Comparison of ENCODE assay signal across 11 cellular contexts in genomic region chr7:4689668-4690067, GRCh38. TPM values are rescaled to one million over a fixed set of nuclear protein-coding genes. Genes with fewer than 3 reads are reported as not detected.
DNase-seq lines count a peak whose midpoint lies in the region; ATAC-seq and TF ChIP-seq lines count a peak whose summit lies in the region.
"Had no signal": no experiment of that assay in that cellular context is flagged by ENCODE, and none has a peak within 500 bp of the region (broad histone marks: within the 10 kb centered on the region; RNA-seq: fewer than 3 reads in every experiment).

No MANE protein-coding gene starts in this region.

- H3K4me1 ChIP-seq in DOHH2 (ENCODE audit: control insufficient read depth, low read length) (peaks cover 50% of the 10 kb centered on the region), ascending aorta (peaks cover 18 to 50% of the 10 kb centered on the region in 2 donors), parathyroid adenoma (peaks cover 12% of the 10 kb centered on the region), neural progenitor cell (no peaks in the 10 kb centered on the region)

- H3K4me1 Mint-ChIP-seq in neural progenitor cell, result peaks cover 45% of the 10 kb centered on the region
- peaks cover 37% of the 10 kb centered on the region for H3K4me1 Mint-ChIP-seq in activated T-helper 1 cell treated with anti-CD3 and anti-CD28 coated beads, Interleukin-12 subunit alpha, Interleukin-12 subunit beta, Interleukin-2, Interleukin-4 antibody, amounts not matched to agents 30 ng/mL and 10 ng/mL and 1 ng/mL, durations not matched to agents 14 hours and 24 hours and 36 hours (ENCODE audit: low read depth)

- peaks cover 2% of the 10 kb centered on the region for H3K27me3 Mint-ChIP-seq in neural progenitor cell (ENCODE audit: insufficient read depth, low read depth)
- no peaks in the 10 kb centered on the region for H3K27me3 Mint-ChIP-seq in activated T-helper 1 cell treated with anti-CD3 and anti-CD28 coated beads, Interleukin-12 subunit alpha, Interleukin-12 subunit beta, Interleukin-2, Interleukin-4 antibody, amounts not matched to agents 30 ng/mL and 10 ng/mL and 1 ng/mL, durations not matched to agents 14 hours and 24 hours and 36 hours (ENCODE audit: insufficient read depth)

- H3K9me2 ChIP-seq in DOHH2 (replicated peaks; ENCODE audit: control insufficient read depth, low read length), result no peaks in the 10 kb centered on the region

- ATAC-seq in HG02623 (IDR thresholded peaks at IDR 0.05; ENCODE audit: unreplicated experiment), result peak; percentile 48
- ATAC-seq: GM23338 had no signal

- no peaks in the 10 kb centered on the region for H3K9me3 Mint-ChIP-seq in neural progenitor cell
- no peaks in the 10 kb centered on the region for H3K9me3 Mint-ChIP-seq in activated T-helper 1 cell treated with anti-CD3 and anti-CD28 coated beads, Interleukin-12 subunit alpha, Interleukin-12 subunit beta, Interleukin-2, Interleukin-4 antibody, amounts not matched to agents 30 ng/mL and 10 ng/mL and 1 ng/mL, durations not matched to agents 14 hours and 24 hours and 36 hours
- H3K9me3 Mint-ChIP-seq: activated naive CD4-positive, alpha-beta T cell treated with anti-CD3 and anti-CD28 coated beads for 36 hours; GM23338 had no signal

- H4K20me1 ChIP-seq in DOHH2 (ENCODE audit: control insufficient read depth, insufficient read depth, low read depth, low read length) (peaks cover 38% of the 10 kb centered on the region), neural progenitor cell (ENCODE audit: low read depth) (peaks cover 99% of the 10 kb centered on the region)

- H3F3A ChIP-seq in DOHH2 (ENCODE audit: control insufficient read depth, insufficient read depth) (no peaks in the 10 kb centered on the region), neural progenitor cell (ENCODE audit: low read depth) (no peaks in the 10 kb centered on the region)

- no peak overlapping the region for H3K27ac ChIP-seq in DOHH2 (ENCODE audit: low read depth, low read length)
- H3K27ac ChIP-seq in ascending aorta, result peak overlapping the region; percentile 35 to 38
- H3K27ac ChIP-seq in parathyroid adenoma, result no peak overlapping the region
- no peak overlapping the region for H3K27ac ChIP-seq in neural progenitor cell

- H3K9me3 ChIP-seq in DOHH2 (ENCODE audit: control insufficient read depth, insufficient read depth, low read length) (no peaks in the 10 kb centered on the region), ascending aorta (no peaks in the 10 kb centered on the region), parathyroid adenoma (ENCODE audit: control insufficient read depth, low read length) (no peaks in the 10 kb centered on the region), neural progenitor cell (ENCODE audit: low read depth) (no peaks in the 10 kb centered on the region)

- H3K4me3 Mint-ChIP-seq in neural progenitor cell, result no peak overlapping the region
- H3K4me3 Mint-ChIP-seq in activated T-helper 1 cell treated with anti-CD3 and anti-CD28 coated beads, Interleukin-12 subunit alpha, Interleukin-12 subunit beta, Interleukin-2, Interleukin-4 antibody, amounts not matched to agents 30 ng/mL and 10 ng/mL and 1 ng/mL, durations not matched to agents 14 hours and 24 hours and 36 hours, result no peak overlapping the region
- H3K4me3 Mint-ChIP-seq: activated naive CD4-positive, alpha-beta T cell treated with anti-CD3 and anti-CD28 coated beads for 36 hours; GM23338 had no signal

- H2AFZ ChIP-seq in parathyroid adenoma (no peak overlapping the region), neural progenitor cell (replicated peaks) (no peak overlapping the region)
- H2AFZ ChIP-seq: GM23338 had no signal

- intact Hi-C loops in ascending aorta (cut with DNase I), result loop anchor here (10.0 kb wide), 1 partner anchor 195 kb away; the partner anchor contains the start of gene RADIL
- intact Hi-C loops in activated T-helper 1 cell treated with anti-CD3 and anti-CD28 coated beads, Interleukin-12 subunit alpha, Interleukin-12 subunit beta, Interleukin-2, Interleukin-4 antibody, amounts not matched to agents 30 ng/mL and 10 ng/mL and 1 ng/mL, durations not matched to agents 14 hours and 24 hours and 36 hours (cut with micrococcal nuclease), result no loop called here

- H3K36me3 ChIP-seq in DOHH2 (ENCODE audit: control insufficient read depth, low read length), result peaks cover 21% of the 10 kb centered on the region
- no peaks in the 10 kb centered on the region for H3K36me3 ChIP-seq in ascending aorta
- no peaks in the 10 kb centered on the region for H3K36me3 ChIP-seq in parathyroid adenoma (ENCODE audit: control insufficient read depth, insufficient read depth, low read length)
- no peaks in the 10 kb centered on the region for H3K36me3 ChIP-seq in neural progenitor cell

- H3K4me2 ChIP-seq in DOHH2 (ENCODE audit: low read length) (peak overlapping the region; percentile 45), parathyroid adenoma (ENCODE audit: low read length) (peak overlapping the region; percentile 27), neural progenitor cell (no peak overlapping the region)
- H3K4me2 ChIP-seq: GM23338 had no signal

- no peaks in the 10 kb centered on the region for H3K27me3 ChIP-seq in DOHH2 (ENCODE audit: control insufficient read depth, low read length)
- no peaks in the 10 kb centered on the region for H3K27me3 ChIP-seq in ascending aorta
- no peaks in the 10 kb centered on the region for H3K27me3 ChIP-seq in parathyroid adenoma (ENCODE audit: control insufficient read depth, insufficient read depth, low read length)
- no peaks in the 10 kb centered on the region for H3K27me3 ChIP-seq in neural progenitor cell

- DNase-seq in ascending aorta (ENCODE audit: low spot score in 2 of 2) (no peak), neural progenitor cell (ENCODE audit: low spot score) (no peak), 8988T (no peak), DMS53 treated with DMSO at 0.1 percent for 48 hours (lab: John Stamatoyannopoulos, UW; ENCODE audit: unreplicated experiment) (no peak)
- no peak for DNase-seq in activated T-helper 1 cell treated with anti-CD3 and anti-CD28 coated beads, Interleukin-12 subunit alpha, Interleukin-12 subunit beta, Interleukin-2, Interleukin-4 antibody, amounts not matched to agents 30 ng/mL and 10 ng/mL and 1 ng/mL, durations not matched to agents 14 hours and 24 hours and 36 hours (ENCODE audit: low spot score)
- DNase-seq: NCI-H510A treated with DMSO at 0.1 percent for 48 hours had no signal

- no peak for TF ChIP-seq CTCF in DOHH2 (IDR thresholded peaks at IDR 0.05; ENCODE audit: low read depth, low read length, poor library complexity, severe bottlenecking)
- TF ChIP-seq CTCF in ascending aorta (IDR thresholded peaks at IDR 0.05), result no peak
- TF ChIP-seq CTCF in parathyroid adenoma (IDR thresholded peaks at IDR 0.05), result no peak
- TF ChIP-seq CTCF in neural progenitor cell (IDR thresholded peaks at IDR 0.05), result no peak

- H3K27ac Mint-ChIP-seq in neural progenitor cell, result no peak overlapping the region
- no peak overlapping the region for H3K27ac Mint-ChIP-seq in activated T-helper 1 cell treated with anti-CD3 and anti-CD28 coated beads, Interleukin-12 subunit alpha, Interleukin-12 subunit beta, Interleukin-2, Interleukin-4 antibody, amounts not matched to agents 30 ng/mL and 10 ng/mL and 1 ng/mL, durations not matched to agents 14 hours and 24 hours and 36 hours
- H3K27ac Mint-ChIP-seq: GM23338 had no signal

- H3K4me3 ChIP-seq in DOHH2 (ENCODE audit: low read length), result peak overlapping the region; percentile 19
- peak overlapping the region; percentile 2 to 57 for H3K4me3 ChIP-seq in ascending aorta
- H3K4me3 ChIP-seq in parathyroid adenoma (ENCODE audit: low read depth, low read length), result no peak overlapping the region
- no peak overlapping the region for H3K4me3 ChIP-seq in neural progenitor cell
- H3K4me3 ChIP-seq: GM23338 had no signal

- H3K36me3 Mint-ChIP-seq in neural progenitor cell, result peaks cover 7% of the 10 kb centered on the region
- H3K36me3 Mint-ChIP-seq in activated T-helper 1 cell treated with anti-CD3 and anti-CD28 coated beads, Interleukin-12 subunit alpha, Interleukin-12 subunit beta, Interleukin-2, Interleukin-4 antibody, amounts not matched to agents 30 ng/mL and 10 ng/mL and 1 ng/mL, durations not matched to agents 14 hours and 24 hours and 36 hours (ENCODE audit: low read depth), result peaks cover 9% of the 10 kb centered on the region

- H3K9ac ChIP-seq in parathyroid adenoma (no peak overlapping the region), neural progenitor cell (no peak overlapping the region)

- H3K79me2 ChIP-seq in DOHH2 (ENCODE audit: control insufficient read depth, low read length) (peaks cover 100% of the 10 kb centered on the region), parathyroid adenoma (peaks cover 59% of the 10 kb centered on the region), neural progenitor cell (ENCODE audit: low read depth) (peaks cover 100% of the 10 kb centered on the region)

RNA-seq across cellular contexts. Expression of gene FOXK1, which starts 7.6 kb away (rescaled TPM):
- 31.7 TPM for total RNA-seq in ascending aorta
- 11.1 and 22.4 TPM in 2 replicates for total RNA-seq in neural progenitor cell (ENCODE audit: low replicate concordance)
- 37.7 and 37.9 TPM in 2 replicates for total RNA-seq in activated T-helper 1 cell treated with anti-CD3 and anti-CD28 coated beads, Interleukin-12 subunit alpha, Interleukin-12 subunit beta, Interleukin-2, Interleukin-4 antibody, amounts not matched to agents 30 ng/mL and 10 ng/mL and 1 ng/mL, durations not matched to agents 14 hours and 24 hours and 36 hours

Comparison
In these comparisons a context has a peak if more than half of its experiments do, and no peak if none do; other contexts are left out.
1. H3K27ac ChIP-seq: peak in ascending aorta (2 of 2); none in DOHH2 (single experiment), parathyroid adenoma (single experiment) and neural progenitor cell (single experiment).
2. H3K4me3 ChIP-seq: peak in DOHH2 (single experiment) and ascending aorta (2 of 2); none in parathyroid adenoma (single experiment) and neural progenitor cell (single experiment).